In the genomic region with DNA sequence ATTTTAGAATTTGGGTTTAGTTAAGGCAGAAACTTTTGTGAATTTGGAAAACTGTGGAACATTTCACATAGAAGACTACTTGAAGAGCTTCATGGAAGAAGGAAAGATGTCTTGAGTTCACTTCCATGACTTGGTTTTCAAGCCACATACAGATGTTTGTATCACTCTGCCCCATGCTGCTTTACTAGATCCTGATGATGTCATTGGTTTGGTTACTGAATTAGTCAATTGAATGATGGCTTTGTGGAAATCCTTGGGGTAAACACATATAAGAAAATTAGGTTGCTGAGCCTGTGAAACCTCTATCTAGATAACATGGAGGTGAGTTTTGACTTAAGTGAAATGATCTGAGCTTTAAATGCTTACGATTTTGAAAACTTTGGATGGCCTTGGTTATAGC, we compare ENCODE assay signal across 32 cellular contexts.
"Had no signal": no experiment of that assay in that cellular context is flagged by ENCODE, and none has a peak within 500 bp of the region (broad histone marks: within the 10 kb centered on the region; RNA-seq: fewer than 3 reads in every experiment).

No MANE protein-coding gene starts in this region.

- H3K4me3 ChIP-seq: colonic mucosa, esophagus muscularis mucosa, gastroesophageal sphincter, heart left ventricle, left lung, mucosa of descending colon, pancreas, smooth muscle cell, testis, tibial artery had no signal

- FAIRE-seq: islet of Langerhans, pancreas had no signal

- H3K36me3 ChIP-seq: colonic mucosa, pancreas had no signal

- H3K27me3 Mint-ChIP-seq: dendritic cell treated with granulocyte-macrophage colony-stimulating factor and Interleukin-4, amounts not matched to agents 40 ng/mL and 50 ng/mL, for 4 days; naive B cell; natural killer cell treated with Interleukin-12 subunit alpha and Interleukin-12 subunit beta and Interleukin-15 and Interleukin-18, amount 100 ng/mL, for 72 hours; type B pancreatic cell had no signal

- H3K4me3 Mint-ChIP-seq: dendritic cell treated with granulocyte-macrophage colony-stimulating factor and Interleukin-4, amounts not matched to agents 40 ng/mL and 50 ng/mL, for 4 days; endodermal cell; mesothelial cell of epicardium; naive B cell; natural killer cell treated with Interleukin-12 subunit alpha and Interleukin-12 subunit beta and Interleukin-15 and Interleukin-18, amount 100 ng/mL, for 72 hours; neural crest cell; stimulated activated effector memory CD8-positive, alpha-beta T cell treated with anti-CD3 and anti-CD28 coated beads, Interleukin-12 subunit alpha, Interleukin-12 subunit beta, amount 100 ng/mL, for 72 hours; type B pancreatic cell had no signal

- H3K4me1 ChIP-seq: colonic mucosa, gastroesophageal sphincter, heart left ventricle, left lung, pancreas, testis, tibial artery had no signal

- ATAC-seq: foreskin keratinocyte; gastroesophageal sphincter; heart left ventricle; left cardiac atrium; left lung; mucosa of descending colon; natural killer cell treated with Interleukin-12 subunit alpha and Interleukin-12 subunit beta and Interleukin-15 and Interleukin-18, amount 100 ng/mL, for 72 hours; pancreas; sciatic nerve; stimulated activated effector memory CD8-positive, alpha-beta T cell treated with anti-CD3 and anti-CD28 coated beads, Interleukin-12 subunit alpha, Interleukin-12 subunit beta, amount 100 ng/mL, for 72 hours; stimulated activated naive CD8-positive, alpha-beta T cell treated with anti-CD3 and anti-CD28 coated beads, Interleukin-15, Interleukin-2, amounts not matched to agents 100 U/mL and 50 U/mL, for 24 hours had no signal

- H3K27ac Mint-ChIP-seq: dendritic cell treated with granulocyte-macrophage colony-stimulating factor and Interleukin-4, amounts not matched to agents 40 ng/mL and 50 ng/mL, for 4 days; endodermal cell; mesothelial cell of epicardium; natural killer cell treated with Interleukin-12 subunit alpha and Interleukin-12 subunit beta and Interleukin-15 and Interleukin-18, amount 100 ng/mL, for 72 hours; stimulated activated effector memory CD8-positive, alpha-beta T cell treated with anti-CD3 and anti-CD28 coated beads, Interleukin-12 subunit alpha, Interleukin-12 subunit beta, amount 100 ng/mL, for 72 hours; type B pancreatic cell had no signal

- H3K27ac ChIP-seq: colonic mucosa, esophagus muscularis mucosa, foreskin keratinocyte, gastroesophageal sphincter, heart left ventricle, left lung, neutrophil, pancreas, testis, tibial artery had no signal

- H3K4me1 Mint-ChIP-seq: stimulated activated effector memory CD8-positive, alpha-beta T cell treated with anti-CD3 and anti-CD28 coated beads, Interleukin-12 subunit alpha, Interleukin-12 subunit beta, amount 100 ng/mL, for 72 hours had no signal

- H3K9me3 ChIP-seq: colonic mucosa, esophagus muscularis mucosa, gastroesophageal sphincter, heart left ventricle, left lung, mucosa of descending colon, neutrophil, pancreas, testis, tibial artery had no signal

- H3K9me3 Mint-ChIP-seq: dendritic cell treated with granulocyte-macrophage colony-stimulating factor and Interleukin-4, amounts not matched to agents 40 ng/mL and 50 ng/mL, for 4 days; endodermal cell; mesothelial cell of epicardium; naive B cell; natural killer cell treated with Interleukin-12 subunit alpha and Interleukin-12 subunit beta and Interleukin-15 and Interleukin-18, amount 100 ng/mL, for 72 hours; neural crest cell; stimulated activated effector memory CD8-positive, alpha-beta T cell treated with anti-CD3 and anti-CD28 coated beads, Interleukin-12 subunit alpha, Interleukin-12 subunit beta, amount 100 ng/mL, for 72 hours; type B pancreatic cell had no signal

- DNase-seq: colonic mucosa; effector CD8-positive, alpha-beta T cell; endodermal cell; foreskin keratinocyte; heart left ventricle; hippocampal formation; left cardiac atrium; left lung; mesenchymal stem cell; mucosa of descending colon; naive B cell; pancreas; retina; stimulated activated CD4-positive, alpha-beta T cell treated with anti-CD3 and anti-CD28 coated beads, Interleukin-12 subunit alpha, Interleukin-12 subunit beta, amount 100 ng/mL, for 4 hours; stimulated activated CD4-positive, alpha-beta T cell treated with anti-CD3 and anti-CD28 coated beads, Interleukin-2, amount 100 ng/mL, for 24 hours; stimulated activated CD4-positive, alpha-beta T cell treated with anti-CD3 and anti-CD28 coated beads, Interleukin-4, amount 100 ng/mL, for 24 hours; stimulated activated naive CD8-positive, alpha-beta T cell treated with anti-CD3 and anti-CD28 coated beads, Interleukin-15, Interleukin-2, amounts not matched to agents 100 U/mL and 50 U/mL, for 24 hours; substantia nigra; testis; tibial artery had no signal

- H3K4me2 ChIP-seq: smooth muscle cell had no signal

- H3K27me3 ChIP-seq: colonic mucosa, esophagus muscularis mucosa, foreskin keratinocyte, gastroesophageal sphincter, heart left ventricle, left lung, neutrophil, pancreas, testis, tibial artery had no signal
